18 cellular contexts compared by ENCODE assay signal in genomic region chr10:88456730-88457129, GRCh38.
A peak's percentile ranks its signal among the peaks of the same experiment; 100 is the strongest.
DNase-seq lines count a peak whose midpoint lies in the region; ATAC-seq and TF ChIP-seq lines count a peak whose summit lies in the region.
"Had no signal": no experiment of that assay in that cellular context is flagged by ENCODE, and none has a peak within 500 bp of the region (broad histone marks: within the 10 kb centered on the region; RNA-seq: fewer than 3 reads in every experiment).

No MANE protein-coding gene starts in this region.

- no peak for TF ChIP-seq POLR2A in vagina (IDR thresholded peaks at IDR 0.05)

- peaks cover 3% of the 10 kb centered on the region for H3K9me3 Mint-ChIP-seq in natural killer cell treated with Interleukin-12 subunit alpha and Interleukin-12 subunit beta and Interleukin-15 and Interleukin-18, amount 100 ng/mL, for 72 hours
- H3K9me3 Mint-ChIP-seq in natural killer cell (no peaks in the 10 kb centered on the region), endodermal cell (no peaks in the 10 kb centered on the region)

- H3K9me3 ChIP-seq in vagina (no peaks in the 10 kb centered on the region), endodermal cell (ENCODE audit: control insufficient read depth, low read length) (no peaks in the 10 kb centered on the region)
- H3K9me3 ChIP-seq: SJSA1, upper lobe of left lung had no signal

- TF ChIP-seq CTCF in natural killer cell (IDR thresholded peaks at IDR 0.05) = no peak
- no peak for TF ChIP-seq CTCF in RWPE1 (conservative IDR thresholded peaks at IDR 0.05; ENCODE audit: low read depth)
- no peak for TF ChIP-seq CTCF in vagina (IDR thresholded peaks at IDR 0.05)
- TF ChIP-seq CTCF in endodermal cell (conservative IDR thresholded peaks at IDR 0.05) = no peak

- CTCF ChIA-PET in RWPE1 (lab: Yijun Ruan, JAX) = interaction anchor here (0.7 kb wide), 1 partner anchor 367 kb away, joined by 4 read pairs; no protein-coding TSS in a partner anchor

- no peaks in the 10 kb centered on the region for H3K36me3 ChIP-seq in vagina
- H3K36me3 ChIP-seq in endodermal cell (ENCODE audit: control insufficient read depth, insufficient read depth, low read length) = no peaks in the 10 kb centered on the region
- H3K36me3 ChIP-seq: SJSA1, upper lobe of left lung had no signal

- H3K27me3 ChIP-seq in vagina (no peaks in the 10 kb centered on the region), endodermal cell (ENCODE audit: control insufficient read depth, insufficient read depth, low read length, poor library complexity, severe bottlenecking) (peaks cover 12% of the 10 kb centered on the region)
- H3K27me3 ChIP-seq: upper lobe of left lung had no signal

- peaks cover 0 to 4% of the 10 kb centered on the region in 2 donors for H3K4me1 Mint-ChIP-seq in natural killer cell treated with Interleukin-12 subunit alpha and Interleukin-12 subunit beta and Interleukin-15 and Interleukin-18, amount 100 ng/mL, for 72 hours (ENCODE audit: low read depth in 2 of 2)
- H3K4me1 Mint-ChIP-seq in natural killer cell (no peaks in the 10 kb centered on the region), endodermal cell (peaks cover 14% of the 10 kb centered on the region)

- peak; percentile 54 to 60 for ATAC-seq in natural killer cell treated with Interleukin-12 subunit alpha and Interleukin-12 subunit beta and Interleukin-15 and Interleukin-18, amount 100 ng/mL, for 72 hours
- no peak for ATAC-seq in natural killer cell
- ATAC-seq in GM18907 (IDR thresholded peaks at IDR 0.05; ENCODE audit: unreplicated experiment) = no peak
- ATAC-seq in GM19463 (IDR thresholded peaks at IDR 0.05; ENCODE audit: unreplicated experiment) = no peak
- ATAC-seq: activated naive CD4-positive, alpha-beta T cell treated with anti-CD3 and anti-CD28 coated beads, Interleukin-2, amount 50 U/mL, for 72 hours had no signal

- no peak overlapping the region for H3K27ac Mint-ChIP-seq in natural killer cell treated with Interleukin-12 subunit alpha and Interleukin-12 subunit beta and Interleukin-15 and Interleukin-18, amount 100 ng/mL, for 72 hours
- no peak overlapping the region for H3K27ac Mint-ChIP-seq in natural killer cell
- H3K27ac Mint-ChIP-seq in endodermal cell = no peak overlapping the region
- H3K27ac Mint-ChIP-seq: activated naive CD4-positive, alpha-beta T cell treated with anti-CD3 and anti-CD28 coated beads, Interleukin-2, amount 50 U/mL, for 72 hours had no signal

- H3K4me3 Mint-ChIP-seq in natural killer cell treated with Interleukin-12 subunit alpha and Interleukin-12 subunit beta and Interleukin-15 and Interleukin-18, amount 100 ng/mL, for 72 hours = no peak overlapping the region
- no peak overlapping the region for H3K4me3 Mint-ChIP-seq in natural killer cell
- no peak overlapping the region for H3K4me3 Mint-ChIP-seq in endodermal cell

- H3K9ac ChIP-seq in endodermal cell (ENCODE audit: extremely low read depth, low read length, poor library complexity, severe bottlenecking) = no peak overlapping the region

- 98 to 100% methylated on average over 2 to 3 of the region's 3 CpGs for WGBS in endodermal cell (ENCODE audit: insufficient coverage in 1 of 2, insufficient read length in 1 of 2), 2 experiments

- intact Hi-C loops in natural killer cell (cut with micrococcal nuclease) = no loop called here
- intact Hi-C loops in vagina (cut with DNase I) = no loop called here

- H3K27ac ChIP-seq in RWPE1 (no peak overlapping the region), vagina (peak overlapping the region; percentile 55), endodermal cell (ENCODE audit: low read depth, low read length) (no peak overlapping the region)
- H3K27ac ChIP-seq: SJSA1, upper lobe of left lung had no signal

- H3K27me3 Mint-ChIP-seq in natural killer cell treated with Interleukin-12 subunit alpha and Interleukin-12 subunit beta and Interleukin-15 and Interleukin-18, amount 100 ng/mL, for 72 hours = peaks cover 0 to 3% of the 10 kb centered on the region in 2 donors
- H3K27me3 Mint-ChIP-seq in natural killer cell (ENCODE audit: low read depth in 2 of 2) (no peaks in the 10 kb centered on the region), endodermal cell (ENCODE audit: insufficient read depth) (peaks cover 30% of the 10 kb centered on the region)

- H3K4me3 ChIP-seq in vagina (no peak overlapping the region), endodermal cell (ENCODE audit: low read length) (no peak overlapping the region)
- H3K4me3 ChIP-seq: SJSA1, upper lobe of left lung had no signal

- POLR2A ChIA-PET in RWPE1 (lab: Yijun Ruan, JAX; ENCODE audit: low non-redundant PET) = no interaction called here

- no peaks in the 10 kb centered on the region for H3K36me3 Mint-ChIP-seq in natural killer cell treated with Interleukin-12 subunit alpha and Interleukin-12 subunit beta and Interleukin-15 and Interleukin-18, amount 100 ng/mL, for 72 hours
- H3K36me3 Mint-ChIP-seq in natural killer cell (no peaks in the 10 kb centered on the region), endodermal cell (ENCODE audit: low read depth) (no peaks in the 10 kb centered on the region)
- H3K36me3 Mint-ChIP-seq: activated naive CD4-positive, alpha-beta T cell treated with anti-CD3 and anti-CD28 coated beads, Interleukin-2, amount 50 U/mL, for 72 hours had no signal

- H3K4me1 ChIP-seq in vagina (peaks cover 20% of the 10 kb centered on the region), endodermal cell (ENCODE audit: control insufficient read depth, insufficient read depth, low read length) (peaks cover 8% of the 10 kb centered on the region)
- H3K4me1 ChIP-seq: SJSA1 had no signal

- DNase-seq in natural killer cell treated with Interleukin-12 subunit alpha and Interleukin-12 subunit beta and Interleukin-15 and Interleukin-18, amount 100 ng/mL, for 72 hours (ENCODE audit: low spot score) = no peak
- DNase-seq in natural killer cell = no peak
- peak; percentile 11 for DNase-seq in RWPE1 (ENCODE audit: low spot score)
- peak; percentile 13 for DNase-seq in fibroblast of the conjunctiva (ENCODE audit: low read depth)
- DNase-seq in vagina (ENCODE audit: extremely low spot score in 2 of 2) = no peak
- no peak for DNase-seq in endodermal cell
- DNase-seq: DMS 273 treated with DMSO at 0.1 percent for 48 hours; midbrain; NCI-H1436 treated with DMSO at 0.1 percent for 48 hours; NCI-H524 treated with DMSO at 0.1 percent for 48 hours; posterior cingulate gyrus; stimulated activated CD4-positive, alpha-beta T cell treated with anti-CD3 and anti-CD28 coated beads, Interleukin-1b, Interleukin-23, amount 100 ng/mL, for 48 hours; stimulated activated CD8-positive, alpha-beta memory T cell treated with anti-CD3 and anti-CD28 coated beads, Interleukin-4, amount 100 ng/mL, for 48 hours; upper lobe of left lung had no signal

Comparison
In these comparisons a context has a peak if more than half of its experiments do, and no peak if none do; other contexts are left out.
1. ATAC-seq: peak in natural killer cell treated with Interleukin-12 subunit alpha and Interleukin-12 subunit beta and Interleukin-15 and Interleukin-18, amount 100 ng/mL, for 72 hours (2 of 2); none in natural killer cell (0 of 3), GM18907 (single experiment) and GM19463 (single experiment).
2. DNase-seq: peak in RWPE1 (single experiment) and fibroblast of the conjunctiva (single experiment); none in natural killer cell treated with Interleukin-12 subunit alpha and Interleukin-12 subunit beta and Interleukin-15 and Interleukin-18, amount 100 ng/mL, for 72 hours (single experiment), natural killer cell (single experiment), vagina (0 of 2) and endodermal cell (single experiment).